Comparison of ENCODE assay signal across 23 cellular contexts in the genomic region with DNA sequence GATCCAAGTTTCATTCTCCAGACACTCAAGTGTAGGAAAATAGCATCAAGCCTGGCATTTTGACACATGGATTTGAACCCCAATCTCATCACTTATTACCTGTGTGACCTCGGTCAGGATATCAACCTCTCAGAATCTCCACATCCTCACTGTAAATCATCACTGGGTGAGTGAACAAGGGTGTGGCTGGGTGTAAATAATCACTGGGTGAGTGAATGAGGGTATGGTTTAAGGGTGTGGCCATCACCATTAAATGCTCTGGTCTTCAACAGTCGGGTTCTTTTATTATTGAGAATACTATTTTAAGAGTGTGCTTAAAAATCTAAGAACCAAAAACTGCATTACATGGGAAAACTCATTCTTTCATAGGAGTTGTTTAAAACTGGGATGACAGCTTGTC.
A peak's percentile ranks its signal among the peaks of the same experiment; 100 is the strongest.
DNase-seq lines count a peak whose midpoint lies in the region; ATAC-seq, FAIRE-seq and TF ChIP-seq lines count a peak whose summit lies in the region.
"Had no signal": no experiment of that assay in that cellular context is flagged by ENCODE, and none has a peak within 500 bp of the region (broad histone marks: within the 10 kb centered on the region; RNA-seq: fewer than 3 reads in every experiment).

No MANE protein-coding gene starts in this region.

- ATAC-seq in left colon = peak; percentile 84
- no peak for ATAC-seq in GM19463 (IDR thresholded peaks at IDR 0.05; ENCODE audit: unreplicated experiment)
- ATAC-seq: K562 had no signal

- POLR2A ChIA-PET in HEK293 (lab: Yijun Ruan, JAX) = no interaction called here

- H3K4me3 ChIP-seq in HEK293 (ENCODE audit: low read depth, low read length) = no peak overlapping the region
- H3K4me3 ChIP-seq: HAP-1, K562 had no signal

- no peaks in the 10 kb centered on the region for H3K9me3 ChIP-seq in HEK293 (ENCODE audit: control insufficient read depth, insufficient read depth, low read depth, low read length)
- H3K9me3 ChIP-seq: HAP-1 had no signal

- H3K36me3 ChIP-seq in HEK293 (ENCODE audit: control insufficient read depth in 2 of 2, insufficient read depth in 1 of 2, low read length in 2 of 2) = no peaks in the 10 kb centered on the region
- H3K36me3 ChIP-seq: HAP-1 had no signal

- H3K27ac ChIP-seq in HEK293 (ENCODE audit: extremely low read depth, low read depth, low read length) = no peak overlapping the region
- H3K27ac ChIP-seq in cingulate gyrus (ENCODE audit: low read depth, low read length) = peak overlapping the region; percentile 21

- CTCF ChIA-PET in HEK293 (lab: Yijun Ruan, JAX) = no interaction called here

- TF ChIP-seq CTCF in HEK293 (tag by site-specific recombination; IDR thresholded peaks at IDR 0.05) = no peak

- H3K4me1 ChIP-seq in HEK293 (ENCODE audit: control insufficient read depth, insufficient read depth, low read length) = no peaks in the 10 kb centered on the region
- H3K4me1 ChIP-seq: HAP-1 had no signal

- intact Hi-C loops in left colon (cut with DNase I, micrococcal nuclease) = no loop called here

- no peak for TF ChIP-seq POLR2A in GM12891 (IDR thresholded peaks at IDR 0.05; ENCODE audit: low read depth, low read length)

- FAIRE-seq in GM12891 (lab: Jason Lieb, UNC) = no peak
- FAIRE-seq: GM12892, GM18507, H1, HTR-8/SVneo, K562 had no signal

- DNase-seq in NCI-H748 treated with DMSO at 0.1 percent for 48 hours (lab: John Stamatoyannopoulos, UW) (peak; percentile 47), left colon (no peak), GM12891 (ENCODE audit: insufficient read length, low spot score) (no peak), NCI-H510A (lab: John Stamatoyannopoulos, UW) (no peak)
- DNase-seq in activated CD8-positive, alpha-beta memory T cell treated with anti-CD3 and anti-CD28 coated beads for 24 hours = no peak
- DNase-seq: 8988T; C1 segment of cervical spinal cord; CD4-positive, CD25-positive, alpha-beta regulatory T cell; CD8-positive, alpha-beta memory T cell; COR-L47; DMS 273 treated with DMSO at 0.1 percent for 48 hours; DND-41; EL; IMR-90 had no signal

TF ChIP-seq in HEK293, 187 proteins besides CTCF, POLR2A, EP300 and RAD21:
- TF ChIP-seq KLF1 (tag by site-specific recombination; IDR thresholded peaks at IDR 0.05) = peak; percentile 90
- no peak for TF ChIP-seq ZNF701 (tag by site-specific recombination; IDR thresholded peaks at IDR 0.05)

TF ChIP-seq in GM12891, 5 proteins besides CTCF, POLR2A, EP300 and RAD21:
- TF ChIP-seq TAF1 (IDR thresholded peaks at IDR 0.05; ENCODE audit: low read depth, low read length) (no peak), POU2F2 (IDR thresholded peaks at IDR 0.05; ENCODE audit: low read depth, low read length) (no peak)
